Comparison of ENCODE assay signal across 18 cellular contexts in the genomic region with DNA sequence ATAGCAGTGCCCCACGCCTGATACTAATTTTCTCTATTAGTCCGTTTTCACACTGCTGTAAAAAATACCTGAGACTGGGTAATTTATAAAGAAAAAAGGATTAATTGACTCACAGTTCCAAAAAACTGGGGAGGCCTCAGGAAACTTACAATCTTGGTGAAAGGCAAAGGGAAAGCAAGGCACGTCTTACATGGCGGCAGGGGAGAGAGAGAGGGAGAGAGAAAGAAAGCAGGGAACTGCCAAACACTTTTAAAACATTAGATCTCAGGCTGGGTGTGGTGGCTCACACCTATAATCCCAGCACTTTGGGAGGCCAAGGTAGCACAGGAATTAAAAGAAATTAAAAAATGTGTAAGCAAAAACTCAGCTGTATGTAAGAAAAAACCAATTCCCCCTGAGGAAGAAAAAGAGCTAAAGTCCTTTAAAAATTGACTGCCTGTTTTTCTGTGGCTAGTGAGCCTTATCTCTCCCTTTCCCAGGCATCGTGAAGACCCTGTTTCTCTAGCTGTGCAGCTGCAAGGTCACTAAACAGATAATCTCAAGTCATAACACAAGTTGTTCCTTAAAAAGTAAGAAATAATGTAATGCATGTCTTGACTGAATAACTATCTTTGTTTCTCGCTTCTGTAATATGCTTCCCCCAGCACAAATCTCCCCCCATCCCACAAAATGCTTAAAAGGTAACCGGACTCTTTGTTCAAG. TPM values are rescaled to one million over a fixed set of nuclear protein-coding genes. Genes with fewer than 3 reads are reported as not detected.
"Had no signal": no experiment of that assay in that cellular context is flagged by ENCODE, and none has a peak within 500 bp of the region (broad histone marks: within the 10 kb centered on the region; RNA-seq: fewer than 3 reads in every experiment).

No MANE protein-coding gene starts in this region.

- ATAC-seq: activated CD4-positive, CD25-positive, alpha-beta regulatory T cell treated with anti-CD3 and anti-CD28 coated beads, Interleukin-2, amount 50 U/mL, for 24 hours; activated CD8-positive, alpha-beta T cell treated with anti-CD3 and anti-CD28 coated beads, Interleukin-2, amount 10 ng/mL, durations not matched to agents 7 days and 5 days; activated naive CD8-positive, alpha-beta T cell treated with anti-CD3 and anti-CD28 coated beads, Interleukin-2, amount 50 U/mL, for 24 hours; left colon; stimulated activated naive CD8-positive, alpha-beta T cell treated with anti-CD3 and anti-CD28 coated beads, Interleukin-15, Interleukin-2, amounts not matched to agents 100 U/mL and 50 U/mL, for 24 hours had no signal

- H3K36me3 Mint-ChIP-seq: type B pancreatic cell had no signal

- H3K4me1 ChIP-seq: ascending aorta, sigmoid colon had no signal

- H3K9me3 Mint-ChIP-seq: nephron, type B pancreatic cell had no signal

- H3K4me3 ChIP-seq: ascending aorta, esophagus squamous epithelium, sigmoid colon, suprapubic skin had no signal

- H3K27ac ChIP-seq: ascending aorta, esophagus squamous epithelium, sigmoid colon, suprapubic skin had no signal

- H3K27me3 Mint-ChIP-seq: activated naive CD8-positive, alpha-beta T cell treated with anti-CD3 and anti-CD28 coated beads, Interleukin-2, amount 50 U/mL, for 24 hours had no signal

- DNase-seq: activated CD8-positive, alpha-beta T cell treated with anti-CD3 and anti-CD28 coated beads, Interleukin-2, amount 10 ng/mL, durations not matched to agents 7 days and 5 days; activated naive CD8-positive, alpha-beta T cell treated with anti-CD3 and anti-CD28 coated beads, Interleukin-2, amount 50 U/mL, for 24 hours; esophagus squamous epithelium; foreskin fibroblast; left colon; sigmoid colon; stimulated activated CD4-positive, alpha-beta T cell treated with anti-CD3 and anti-CD28 coated beads, Interleukin-12 subunit alpha, Interleukin-12 subunit beta, amount 100 ng/mL, for 4 hours; stimulated activated naive CD8-positive, alpha-beta T cell treated with anti-CD3 and anti-CD28 coated beads, Interleukin-15, Interleukin-2, amounts not matched to agents 100 U/mL and 50 U/mL, for 24 hours had no signal

- H3K27me3 ChIP-seq: ascending aorta, sigmoid colon had no signal

- H3K27ac Mint-ChIP-seq: activated naive CD8-positive, alpha-beta T cell treated with anti-CD3 and anti-CD28 coated beads, Interleukin-2, amount 50 U/mL, for 24 hours; nephron; type B pancreatic cell had no signal

- H3K36me3 ChIP-seq: ascending aorta, esophagus squamous epithelium, sigmoid colon, suprapubic skin had no signal

- H3K9me3 ChIP-seq: ascending aorta, esophagus squamous epithelium, sigmoid colon, suprapubic skin had no signal

- H3K4me3 Mint-ChIP-seq: activated CD8-positive, alpha-beta T cell treated with anti-CD3 and anti-CD28 coated beads, Interleukin-2, amount 10 ng/mL, durations not matched to agents 7 days and 5 days; activated naive CD8-positive, alpha-beta T cell treated with anti-CD3 and anti-CD28 coated beads, Interleukin-2, amount 50 U/mL, for 24 hours; nephron; type B pancreatic cell had no signal

RNA-seq across cellular contexts. Expression of a gene that starts 14.0 kb away (rescaled TPM):
- total RNA-seq: ascending aorta, bronchial epithelial cell, esophagus squamous epithelium, left colon, lung microvascular endothelial cell, osteoblast, pulmonary artery endothelial cell, sigmoid colon, suprapubic skin had no signal
- polyA plus RNA-seq: sigmoid colon had no signal

RNA-seq across cellular contexts. Expression of a gene that starts 19.7 kb away (rescaled TPM):
- total RNA-seq: SK-MEL-5 had no signal

RNA-seq across cellular contexts. Expression of a gene that starts 27.3 kb away (rescaled TPM):
- total RNA-seq: activated CD8-positive, alpha-beta T cell treated with anti-CD3 and anti-CD28 coated beads, Interleukin-2, amount 10 ng/mL, durations not matched to agents 7 days and 5 days had no signal

RNA-seq across cellular contexts. Expression of a gene that starts 48.4 kb away (rescaled TPM):
- total RNA-seq: ascending aorta, lung microvascular endothelial cell, osteoblast, pulmonary artery endothelial cell had no signal
